In the genomic region with DNA sequence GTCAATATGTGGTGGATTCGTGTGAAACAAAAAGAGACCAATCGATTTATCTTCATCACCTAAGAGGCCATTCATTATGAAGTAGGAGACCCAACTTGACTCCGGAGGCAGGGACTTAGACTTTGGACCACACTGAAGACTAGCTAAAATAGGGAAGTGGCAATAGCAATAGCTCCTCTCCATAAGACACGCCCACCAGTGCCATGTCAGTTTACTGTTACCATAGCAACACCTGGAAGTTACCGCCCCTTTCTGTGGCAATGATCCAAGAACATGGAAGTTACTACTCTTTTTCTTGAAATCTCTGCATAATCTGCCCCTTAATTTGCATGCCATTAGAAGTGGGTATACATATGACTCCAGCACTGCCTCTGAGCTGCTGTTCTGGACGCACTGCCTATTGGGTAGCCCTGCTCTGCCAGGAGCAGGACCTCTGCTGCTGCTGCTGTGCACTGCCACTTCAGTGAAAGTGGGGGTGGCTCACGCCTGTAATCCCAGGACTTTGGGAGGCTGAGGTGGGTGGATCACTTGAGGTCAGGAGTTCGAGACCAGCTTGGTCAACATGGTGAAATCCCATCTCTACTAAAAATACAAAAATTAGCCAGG, we compare ENCODE assay signal across 11 cellular contexts.
DNase-seq lines count a peak whose midpoint lies in the region; ATAC-seq and TF ChIP-seq lines count a peak whose summit lies in the region.
"Had no signal": no experiment of that assay in that cellular context is flagged by ENCODE, and none has a peak within 500 bp of the region (broad histone marks: within the 10 kb centered on the region; RNA-seq: fewer than 3 reads in every experiment).

No MANE protein-coding gene starts in this region.

- no peaks in the 10 kb centered on the region for H3K79me2 ChIP-seq in mesendoderm (ENCODE audit: control insufficient read depth, insufficient read depth, low read length)

- WGBS in mesendoderm (ENCODE audit: extremely low coverage, insufficient coverage, low lambda C conversion rate): no CpG with 5 or more reads among the region's 8 CpGs

- H2BK5ac ChIP-seq in mesendoderm (ENCODE audit: low read length): no peak overlapping the region

- H2AK5ac ChIP-seq in mesendoderm (ENCODE audit: low read length): no peak overlapping the region

- no peak overlapping the region for H2BK120ac ChIP-seq in mesendoderm (ENCODE audit: low read depth, low read length)

- ATAC-seq in HG02840 (IDR thresholded peaks at IDR 0.05; ENCODE audit: low FRiP score, unreplicated experiment): no peak
- no peak for ATAC-seq in HG02852 (IDR thresholded peaks at IDR 0.05; ENCODE audit: unreplicated experiment)

- no peaks in the 10 kb centered on the region for H3K27me3 ChIP-seq in mesendoderm (ENCODE audit: insufficient read depth, low read length, poor library complexity)
- H3K27me3 ChIP-seq in BE2C: no peaks in the 10 kb centered on the region

- no peaks in the 10 kb centered on the region for H3K79me1 ChIP-seq in mesendoderm (ENCODE audit: low read length)

- no peak overlapping the region for H3K56ac ChIP-seq in mesendoderm (ENCODE audit: low read length)

- H3K4me1 ChIP-seq in mesendoderm (ENCODE audit: control insufficient read depth, low read depth, low read length): no peaks in the 10 kb centered on the region
- H3K4me1 ChIP-seq in BE2C: no peaks in the 10 kb centered on the region

- no peak overlapping the region for H3K18ac ChIP-seq in mesendoderm (ENCODE audit: low read length)

- no peak overlapping the region for H2BK15ac ChIP-seq in mesendoderm (replicated peaks; ENCODE audit: low read depth)

- no peak overlapping the region for H4K5ac ChIP-seq in mesendoderm (ENCODE audit: low read length)

- H3K4ac ChIP-seq in mesendoderm (ENCODE audit: low read depth, low read length): no peak overlapping the region

- H3K4me3 ChIP-seq in GM12865 (ENCODE audit: low read depth, low read length): no peak overlapping the region
- H3K4me3 ChIP-seq in mesendoderm (ENCODE audit: low read length): no peak overlapping the region
- no peak overlapping the region for H3K4me3 ChIP-seq in BE2C (ENCODE audit: low read depth, low read length)

- TF ChIP-seq CTCF in GM12865 (IDR thresholded peaks at IDR 0.05; ENCODE audit: insufficient read depth, low read depth, low read length, missing control alignments) (no peak), BE2C (IDR thresholded peaks at IDR 0.05; ENCODE audit: low read depth, low read length) (no peak)

- H3K9ac ChIP-seq in mesendoderm (ENCODE audit: low read length): no peak overlapping the region

- DNase-seq in GM12865 (ENCODE audit: low read depth): peak; percentile 0
- peak; percentile 12 for DNase-seq in NCI-H2171 (lab: John Stamatoyannopoulos, UW)
- DNase-seq in astrocyte of the hippocampus (ENCODE audit: low read depth, low spot score): peak; percentile 5
- peak; percentile 55 for DNase-seq in mesendoderm
- no peak for DNase-seq in BE2C
- DNase-seq: amniotic stem cell; KG1; stimulated activated CD8-positive, alpha-beta memory T cell treated with anti-CD3 and anti-CD28 coated beads, Interleukin-4, amount 100 ng/mL, for 48 hours; T1000 had no signal

- no peaks in the 10 kb centered on the region for H3K9me3 ChIP-seq in BE2C

- H3K27ac ChIP-seq in mesendoderm (ENCODE audit: low read depth, low read length): no peak overlapping the region

- no peaks in the 10 kb centered on the region for H3K36me3 ChIP-seq in mesendoderm (ENCODE audit: control insufficient read depth, insufficient read depth, low read length)
- H3K36me3 ChIP-seq in BE2C: no peaks in the 10 kb centered on the region

- H3K4me2 ChIP-seq in mesendoderm (ENCODE audit: low read length): no peak overlapping the region

- no peak overlapping the region for H4K8ac ChIP-seq in mesendoderm (ENCODE audit: low read depth, low read length)

- H3K23ac ChIP-seq in mesendoderm (ENCODE audit: low read length): no peak overlapping the region
